ENCODE assay signal across 7 cellular contexts in genomic region chr5:34898258-34898895, GRCh38. TPM values are rescaled to one million over a fixed set of nuclear protein-coding genes. Genes with fewer than 3 reads are reported as not detected.
DNase-seq lines count a peak whose midpoint lies in the region; ATAC-seq, FAIRE-seq and TF ChIP-seq lines count a peak whose summit lies in the region.

No MANE protein-coding gene starts in this region.

- TF ChIP-seq CTCF in ascending aorta (IDR thresholded peaks at IDR 0.05) (peak; percentile 80 to 90 (median 85)), hepatocyte (IDR thresholded peaks at IDR 0.05; ENCODE audit: poor library complexity) (peak; percentile 90)

- H3K27me3 ChIP-seq in ascending aorta: no peaks in the 10 kb centered on the region
- no peaks in the 10 kb centered on the region for H3K27me3 ChIP-seq in hepatocyte
- no peaks in the 10 kb centered on the region for H3K27me3 ChIP-seq in small intestine (ENCODE audit: control insufficient read depth in 2 of 2, insufficient read depth in 2 of 2, low read length in 2 of 2)

- ATAC-seq in GM18498 (IDR thresholded peaks at IDR 0.05; ENCODE audit: unreplicated experiment): peak; percentile 91
- peak; percentile 78 for ATAC-seq in HG02884 (IDR thresholded peaks at IDR 0.05; ENCODE audit: unreplicated experiment)

- H3K9me3 ChIP-seq in ascending aorta: no peaks in the 10 kb centered on the region
- no peaks in the 10 kb centered on the region for H3K9me3 ChIP-seq in hepatocyte (ENCODE audit: low read depth)
- H3K9me3 ChIP-seq in small intestine (ENCODE audit: control insufficient read depth, low read depth): no peaks in the 10 kb centered on the region

- no peaks in the 10 kb centered on the region for H3K79me2 ChIP-seq in hepatocyte

- no peaks in the 10 kb centered on the region for H3K9me2 ChIP-seq in hepatocyte (replicated peaks; ENCODE audit: insufficient read depth)

- H2AFZ ChIP-seq in hepatocyte: no peak overlapping the region

- H3K36me3 ChIP-seq in ascending aorta (no peaks in the 10 kb centered on the region), hepatocyte (replicated peaks; ENCODE audit: insufficient read depth, low read depth) (no peaks in the 10 kb centered on the region), small intestine (ENCODE audit: control insufficient read depth in 2 of 2, insufficient read depth in 2 of 2, low read length in 2 of 2) (no peaks in the 10 kb centered on the region)

- H4K20me1 ChIP-seq in hepatocyte (ENCODE audit: insufficient read depth, poor library complexity, severe bottlenecking): no peaks in the 10 kb centered on the region

- intact Hi-C loops in ascending aorta (cut with DNase I): loop anchor here (1.0 to 5.0 kb wide), 4 partner anchors 241 to 424 kb away; partner anchors contain the start of gene RAI14

- H3K4me3 ChIP-seq in ascending aorta (no peak overlapping the region), hepatocyte (no peak overlapping the region), small intestine (ENCODE audit: low read depth in 1 of 2, low read length in 2 of 2) (no peak overlapping the region)

- FAIRE-seq in small intestine (lab: Jason Lieb, UNC): no peak

- WGBS in hepatocyte (ENCODE audit: low lambda C conversion rate, missing lambda C conversion rate): 3% methylated on average over 3 of the region's 3 CpGs
- WGBS in small intestine, 3 donors: 3% methylated on average over 3 of the region's 3 CpGs

- H3K27ac ChIP-seq in ascending aorta: no peak overlapping the region
- H3K27ac ChIP-seq in hepatocyte: no peak overlapping the region
- no peak overlapping the region for H3K27ac ChIP-seq in small intestine (ENCODE audit: low read depth in 1 of 2, low read length in 1 of 2)

- H3K4me1 ChIP-seq in ascending aorta: no peaks in the 10 kb centered on the region
- no peaks in the 10 kb centered on the region for H3K4me1 ChIP-seq in hepatocyte (ENCODE audit: insufficient read depth)
- no peaks in the 10 kb centered on the region for H3K4me1 ChIP-seq in small intestine (ENCODE audit: control insufficient read depth in 2 of 2, insufficient read depth in 1 of 2, low read depth in 1 of 2, low read length in 1 of 2)

- H3K4me2 ChIP-seq in hepatocyte: no peak overlapping the region

- DNase-seq in NCI-H1694 (lab: John Stamatoyannopoulos, UW) (peak; percentile 73), T-helper 1 cell (peak; percentile 21 to 57 (median 47)), ascending aorta (ENCODE audit: low spot score in 2 of 2) (peak in 1 of 2 donors; percentile 73), hepatocyte (ENCODE audit: low spot score) (peak; percentile 87), small intestine (peak; percentile 72)

RNA-seq across cellular contexts. Expression of gene RAD1, which starts 16.9 kb away (rescaled TPM):
- total RNA-seq in ascending aorta (2.0 TPM), hepatocyte (18.5 and 33.2 TPM in 2 replicates)
- polyA plus RNA-seq in hepatocyte (24.2 and 25.2 TPM in 2 replicates), small intestine (10 to 100 TPM in 2 of 3 donors, 1 to 10 TPM in 1; 9.6 to 14.0 (median 12.4) TPM)

RNA-seq across cellular contexts. Expression of gene BRIX1, which starts 17.1 kb away (rescaled TPM):
- total RNA-seq in ascending aorta: 8.5 TPM
- 27.5 and 28.7 TPM in 2 replicates for total RNA-seq in hepatocyte
- 25.3 and 28.6 TPM in 2 replicates for polyA plus RNA-seq in hepatocyte
- 10 to 100 TPM in 2 of 3 donors, 1 to 10 TPM in 1; 9.4 to 23.2 (median 13.0) TPM for polyA plus RNA-seq in small intestine

RNA-seq across cellular contexts. Expression of gene DNAJC21, which starts 31.0 kb away (rescaled TPM):
- total RNA-seq in ascending aorta (30.5 TPM), hepatocyte (37.3 and 39.5 TPM in 2 replicates)
- polyA plus RNA-seq in hepatocyte (29.1 and 40.0 TPM in 2 replicates), small intestine (10 to 100 TPM; 25.5 to 38.5 (median 29.7) TPM)

RNA-seq across cellular contexts. Expression of gene TTC23L, which starts 59.4 kb away (rescaled TPM):
- total RNA-seq in ascending aorta (not detected), hepatocyte (0.07 and 0.76 TPM in 2 replicates)
- polyA plus RNA-seq in hepatocyte (1.7 TPM in 1 of 2 replicates, not detected in the other), small intestine (under 1 TPM in 1 of 3 donors, not detected in 2; 0.27 TPM)
